ENCODE assay signal across 7 cellular contexts in genomic region chr3:10266936-10267335, GRCh38. TPM values are rescaled to one million over a fixed set of nuclear protein-coding genes. Genes with fewer than 3 reads are reported as not detected.
"Had no signal": no experiment of that assay in that cellular context is flagged by ENCODE, and none has a peak within 500 bp of the region (broad histone marks: within the 10 kb centered on the region; RNA-seq: fewer than 3 reads in every experiment).

No MANE protein-coding gene starts in this region.

RNA-seq across cellular contexts. Expression of gene GHRL, which starts 25.8 kb away (rescaled TPM):
- total RNA-seq: activated CD8-positive, alpha-beta memory T cell treated with anti-CD3 and anti-CD28 coated beads for 36 hours; activated naive CD4-positive, alpha-beta T cell treated with anti-CD3 and anti-CD28 coated beads for 36 hours; astrocyte; LHCN-M2; MCF 10A; PC-3; SK-MEL-5 had no signal
